8 cellular contexts compared by ENCODE assay signal in the genomic region with DNA sequence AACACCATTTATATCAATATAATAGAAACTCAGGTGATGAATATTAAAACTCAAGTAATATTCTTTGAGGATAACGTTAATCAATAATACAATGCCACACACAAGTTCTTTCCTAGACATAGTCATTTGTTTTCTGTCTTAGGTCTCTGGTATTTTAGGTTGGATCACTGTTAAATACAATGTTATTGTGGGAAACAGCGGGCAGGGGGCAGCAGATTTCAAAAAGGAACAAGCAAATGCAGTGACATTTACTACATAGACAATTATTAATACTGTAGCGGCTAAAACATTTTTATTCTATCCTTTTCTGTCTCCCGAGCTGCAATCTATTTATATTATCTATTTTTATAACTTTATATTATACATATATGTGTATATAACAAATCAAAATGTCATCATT.
DNase-seq lines count a peak whose midpoint lies in the region; ATAC-seq and TF ChIP-seq lines count a peak whose summit lies in the region.

No MANE protein-coding gene starts in this region.

- no peak overlapping the region for H2BK120ac ChIP-seq in mesendoderm (ENCODE audit: low read depth, low read length)

- H3K27ac Mint-ChIP-seq in activated CD4-positive, alpha-beta T cell treated with anti-CD3 and anti-CD28 coated beads, Interleukin-2, amount 10 ng/mL, durations not matched to agents 7 days and 5 days, result no peak overlapping the region

- H2AK5ac ChIP-seq in mesendoderm (ENCODE audit: low read length), result no peak overlapping the region

- WGBS in mammary epithelial cell (ENCODE audit: low coverage, missing lambda C conversion rate), result 7% methylated on average over 4 of the region's 4 CpGs
- WGBS in mesendoderm (ENCODE audit: extremely low coverage, insufficient coverage, low lambda C conversion rate), result no CpG with 5 or more reads among the region's 4 CpGs

- no peak overlapping the region for H2BK5ac ChIP-seq in mesendoderm (ENCODE audit: low read length)

- H3K4me1 Mint-ChIP-seq in activated CD4-positive, alpha-beta T cell treated with anti-CD3 and anti-CD28 coated beads, Interleukin-2, amount 10 ng/mL, durations not matched to agents 7 days and 5 days, result no peaks in the 10 kb centered on the region

- intact Hi-C loops in mammary epithelial cell (cut with micrococcal nuclease), result no loop called here

- no peak overlapping the region for H3K56ac ChIP-seq in mesendoderm (ENCODE audit: low read length)

- no peaks in the 10 kb centered on the region for H3K4me1 ChIP-seq in mammary epithelial cell (ENCODE audit: insufficient read depth, low read length)
- no peaks in the 10 kb centered on the region for H3K4me1 ChIP-seq in mesendoderm (ENCODE audit: control insufficient read depth, low read depth, low read length)

- no peaks in the 10 kb centered on the region for H3K9me3 Mint-ChIP-seq in activated CD4-positive, alpha-beta T cell treated with anti-CD3 and anti-CD28 coated beads, Interleukin-2, amount 10 ng/mL, durations not matched to agents 7 days and 5 days

- no peak overlapping the region for H2AFZ ChIP-seq in mammary epithelial cell (ENCODE audit: low read depth, low read length)

- H3K36me3 ChIP-seq in mammary epithelial cell (ENCODE audit: insufficient read depth, low read length), result no peaks in the 10 kb centered on the region
- H3K36me3 ChIP-seq in mesendoderm (ENCODE audit: control insufficient read depth, insufficient read depth, low read length), result no peaks in the 10 kb centered on the region

- H3K27me3 ChIP-seq in mammary epithelial cell (ENCODE audit: insufficient read depth, low read length) (no peaks in the 10 kb centered on the region), mesendoderm (ENCODE audit: insufficient read depth, low read length, poor library complexity) (no peaks in the 10 kb centered on the region)

- H3K9me3 ChIP-seq in mammary epithelial cell (replicated peaks; ENCODE audit: insufficient read depth, low read length), result no peaks in the 10 kb centered on the region

- no peak overlapping the region for H3K4me3 ChIP-seq in mammary epithelial cell (replicated peaks in 1 of 3; ENCODE audit: insufficient read depth in 1 of 3, low read depth in 2 of 3, low read length in 3 of 3)
- H3K4me3 ChIP-seq in mesendoderm (ENCODE audit: low read length), result no peak overlapping the region

- H3K79me2 ChIP-seq in mammary epithelial cell (ENCODE audit: insufficient read depth, low read length) (no peaks in the 10 kb centered on the region), mesendoderm (ENCODE audit: control insufficient read depth, insufficient read depth, low read length) (no peaks in the 10 kb centered on the region)

- H3K9ac ChIP-seq in mammary epithelial cell (ENCODE audit: insufficient read depth, low read length), result no peak overlapping the region
- no peak overlapping the region for H3K9ac ChIP-seq in mesendoderm (ENCODE audit: low read length)

- no peak overlapping the region for H3K18ac ChIP-seq in mesendoderm (ENCODE audit: low read length)

- H3K4me3 Mint-ChIP-seq in activated CD4-positive, alpha-beta T cell treated with anti-CD3 and anti-CD28 coated beads, Interleukin-2, amount 10 ng/mL, durations not matched to agents 7 days and 5 days, result no peak overlapping the region

- POLR2A ChIA-PET in activated CD4-positive, alpha-beta T cell treated with anti-CD3 and anti-CD28 coated beads, Interleukin-2, amount 10 ng/mL, durations not matched to agents 7 days and 5 days (lab: Charles Lee), result no interaction called here

- H3K27me3 Mint-ChIP-seq in activated CD4-positive, alpha-beta T cell treated with anti-CD3 and anti-CD28 coated beads, Interleukin-2, amount 10 ng/mL, durations not matched to agents 7 days and 5 days, result no peaks in the 10 kb centered on the region

- dilution Hi-C loops in mammary epithelial cell (cut with HindIII; ENCODE audit: low sequenced_read_pairs), result no loop called here

- ATAC-seq in HG02610 (IDR thresholded peaks at IDR 0.05; ENCODE audit: unreplicated experiment), result peak; percentile 72

- CTCF ChIA-PET in activated CD4-positive, alpha-beta T cell treated with anti-CD3 and anti-CD28 coated beads, Interleukin-2, amount 10 ng/mL, durations not matched to agents 7 days and 5 days (lab: Charles Lee), result no interaction called here
- CTCF ChIA-PET in mammary epithelial cell (lab: Charles Lee; ENCODE audit: low non-redundant PET), result no interaction called here

- H3K4me2 ChIP-seq in mammary epithelial cell (ENCODE audit: insufficient read depth, low read depth, low read length) (no peak overlapping the region), mesendoderm (ENCODE audit: low read length) (no peak overlapping the region)

- H4K8ac ChIP-seq in mesendoderm (ENCODE audit: low read depth, low read length), result no peak overlapping the region

- in situ Hi-C loops in mammary epithelial cell (cut with MboI; ENCODE audit: low sequenced_read_pairs in 2 of 2), result loop anchor here (25.0 kb wide), 2 partner anchors 407 to 582 kb away; no protein-coding TSS in a partner anchor

- H2BK15ac ChIP-seq in mesendoderm (replicated peaks; ENCODE audit: low read depth), result no peak overlapping the region

- TF ChIP-seq CTCF in mammary epithelial cell (conservative IDR thresholded peaks at IDR 0.05 in 1 of 2, IDR thresholded peaks at IDR 0.05 in 1 of 2; ENCODE audit: extremely low read depth in 1 of 2, insufficient read depth in 1 of 2, low read depth in 1 of 2, low read length in 2 of 2), result peak; percentile 39 to 41

- no peak overlapping the region for H3K23ac ChIP-seq in mesendoderm (ENCODE audit: low read length)

- DNase-seq in activated CD4-positive, alpha-beta T cell treated with anti-CD3 and anti-CD28 coated beads, Interleukin-2, amount 10 ng/mL, durations not matched to agents 7 days and 5 days, result peak; percentile 9
- no peak for DNase-seq in activated CD4-positive, alpha-beta T cell treated with anti-CD3 and anti-CD28 coated beads for 4 hours
- DNase-seq in NCI-H345 (lab: John Stamatoyannopoulos, UW) (peak; percentile 19), mammary epithelial cell (no peak), mesendoderm (peak; percentile 51), DMS79 treated with DMSO at 0.1 percent for 48 hours (lab: John Stamatoyannopoulos, UW) (no peak), GM19238 (ENCODE audit: insufficient read length, low spot score) (no peak)

- H3K79me1 ChIP-seq in mesendoderm (ENCODE audit: low read length), result no peaks in the 10 kb centered on the region

- no peak overlapping the region for H3K27ac ChIP-seq in mammary epithelial cell (ENCODE audit: insufficient read depth, low read depth, low read length)
- no peak overlapping the region for H3K27ac ChIP-seq in mesendoderm (ENCODE audit: low read depth, low read length)

- H3K36me3 Mint-ChIP-seq in activated CD4-positive, alpha-beta T cell treated with anti-CD3 and anti-CD28 coated beads, Interleukin-2, amount 10 ng/mL, durations not matched to agents 7 days and 5 days (ENCODE audit: low read depth), result no peaks in the 10 kb centered on the region

- H4K5ac ChIP-seq in mesendoderm (ENCODE audit: low read length), result no peak overlapping the region

- BruUV-seq in mammary epithelial cell (replicated peaks; lab: Mats Ljungman, UMichigan), result no TSS peak

- H4K20me1 ChIP-seq in mammary epithelial cell (ENCODE audit: insufficient read depth, low read length), result no peaks in the 10 kb centered on the region

- no peak overlapping the region for H3K4ac ChIP-seq in mesendoderm (ENCODE audit: low read depth, low read length)

Comparison
In these comparisons a context has a peak if more than half of its experiments do, and no peak if none do; other contexts are left out.
1. DNase-seq: peak in activated CD4-positive, alpha-beta T cell treated with anti-CD3 and anti-CD28 coated beads, Interleukin-2, amount 10 ng/mL, durations not matched to agents 7 days and 5 days (single experiment), NCI-H345 (single experiment) and mesendoderm (single experiment); none in activated CD4-positive, alpha-beta T cell treated with anti-CD3 and anti-CD28 coated beads for 4 hours (0 of 2), mammary epithelial cell (single experiment), DMS79 treated with DMSO at 0.1 percent for 48 hours (single experiment) and GM19238 (single experiment).